ENCODE assay signal across 32 cellular contexts in the genomic region with DNA sequence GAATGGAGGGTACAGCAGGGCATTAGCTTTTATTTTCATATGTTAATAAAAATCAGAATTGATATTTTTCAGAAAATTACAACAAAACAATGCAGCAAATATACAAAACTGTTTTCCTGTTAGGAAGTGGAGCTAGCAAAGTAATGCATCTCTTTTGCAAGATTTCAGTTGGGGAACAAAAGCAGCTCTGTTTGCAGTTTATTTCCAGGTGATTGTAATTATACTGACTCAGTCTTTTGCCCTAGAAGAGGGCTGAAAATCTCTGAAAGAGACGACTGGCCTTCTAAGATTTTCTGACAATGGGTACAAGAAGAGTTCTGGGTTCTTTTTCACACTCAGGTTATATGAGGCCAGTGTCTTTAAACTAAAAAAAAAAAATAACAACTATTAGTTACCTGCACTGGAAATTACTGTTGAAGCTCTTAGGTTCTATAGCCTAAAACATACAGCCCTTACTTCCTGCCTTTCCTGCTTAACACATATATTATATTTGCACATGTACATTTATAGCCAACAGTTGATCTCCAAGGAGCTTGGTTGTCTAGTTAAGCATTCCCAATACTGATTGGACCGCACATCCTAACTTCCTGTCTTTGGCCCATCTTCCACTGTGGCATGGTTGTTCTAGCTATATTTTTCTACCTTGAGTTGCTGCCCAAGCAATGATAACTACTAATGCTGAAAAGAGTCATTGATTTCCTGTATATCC.
DNase-seq lines count a peak whose midpoint lies in the region; ATAC-seq, FAIRE-seq and TF ChIP-seq lines count a peak whose summit lies in the region.
"Had no signal": no experiment of that assay in that cellular context is flagged by ENCODE, and none has a peak within 500 bp of the region (broad histone marks: within the 10 kb centered on the region; RNA-seq: fewer than 3 reads in every experiment).

No MANE protein-coding gene starts in this region.

- no peaks in the 10 kb centered on the region for H3K79me2 ChIP-seq in parathyroid adenoma

- no peak for TF ChIP-seq CTCF in Panc1 (IDR thresholded peaks at IDR 0.05)
- no peak for TF ChIP-seq CTCF in parathyroid adenoma (IDR thresholded peaks at IDR 0.05)

- CTCF ChIA-PET in Panc1 (lab: Charles Lee): no interaction called here

- H3K9me3 ChIP-seq in Panc1 (ENCODE audit: control insufficient read depth, insufficient read depth, low read depth, low read length) (no peaks in the 10 kb centered on the region), parathyroid adenoma (ENCODE audit: control insufficient read depth, low read length) (no peaks in the 10 kb centered on the region)
- H3K9me3 ChIP-seq: BLaER1, gastroesophageal sphincter, pancreas, SJSA1, thoracic aorta, uterus had no signal

- no peaks in the 10 kb centered on the region for H3K36me3 Mint-ChIP-seq in naive thymus-derived CD8-positive, alpha-beta T cell

- peak; percentile 69 for FAIRE-seq in H54 (lab: Jason Lieb, UNC)
- FAIRE-seq: pancreas had no signal

- no peak overlapping the region for H3K4me2 ChIP-seq in parathyroid adenoma (ENCODE audit: low read length)
- H3K4me2 ChIP-seq: BLaER1 had no signal

- H3K27ac ChIP-seq in Panc1 (ENCODE audit: low read length) (peak overlapping the region; percentile 100), parathyroid adenoma (no peak overlapping the region)
- H3K27ac ChIP-seq: BLaER1, coronary artery, gastroesophageal sphincter, SJSA1, thoracic aorta, uterus had no signal

- no peak overlapping the region for H3K27ac Mint-ChIP-seq in naive thymus-derived CD8-positive, alpha-beta T cell
- H3K27ac Mint-ChIP-seq: activated B cell treated with CpG ODN at 0.5 μM for 24 hours; activated naive CD8-positive, alpha-beta T cell treated with anti-CD3 and anti-CD28 coated beads, Interleukin-2, amount 50 U/mL, for 24 hours; activated T-cell treated with anti-CD3 and anti-CD28 coated beads, Interleukin-2, amount 50 U/mL, for 24 hours; stimulated activated naive CD8-positive, alpha-beta T cell treated with anti-CD3 and anti-CD28 coated beads, Interleukin-15, Interleukin-2, amounts not matched to agents 100 ng/mL and 50 ng/mL, for 24 hours had no signal

- ATAC-seq in Panc1 (no peak), GM21381 (IDR thresholded peaks at IDR 0.05; ENCODE audit: unreplicated experiment) (no peak)
- ATAC-seq in naive thymus-derived CD8-positive, alpha-beta T cell: no peak
- ATAC-seq: activated naive CD8-positive, alpha-beta T cell treated with anti-CD3 and anti-CD28 coated beads, Interleukin-2, amount 50 U/mL, for 24 hours; gastroesophageal sphincter had no signal

- no peak overlapping the region for H3K4me3 Mint-ChIP-seq in naive thymus-derived CD8-positive, alpha-beta T cell
- H3K4me3 Mint-ChIP-seq: activated B cell treated with CpG ODN at 0.5 μM for 24 hours; activated naive CD8-positive, alpha-beta T cell treated with anti-CD3 and anti-CD28 coated beads, Interleukin-2, amount 50 U/mL, for 24 hours; activated T-cell treated with anti-CD3 and anti-CD28 coated beads, Interleukin-2, amount 50 U/mL, for 24 hours; nephron progenitor cell; stimulated activated naive CD8-positive, alpha-beta T cell treated with anti-CD3 and anti-CD28 coated beads, Interleukin-15, Interleukin-2, amounts not matched to agents 100 ng/mL and 50 ng/mL, for 24 hours had no signal

- intact Hi-C loops in Panc1 (cut with micrococcal nuclease; ENCODE audit: unreplicated experiment): no loop called here

- no peak overlapping the region for H3K9ac ChIP-seq in parathyroid adenoma
- H3K9ac ChIP-seq: BLaER1 had no signal

- BruUV-seq in Panc1 (replicated peaks; lab: Mats Ljungman, UMichigan): no TSS peak

- POLR2A ChIA-PET in Panc1 (lab: Charles Lee): interaction anchor here (0.7 kb wide), 1 partner anchor 56 kb away, joined by 3 read pairs; no protein-coding TSS in a partner anchor
- POLR2A ChIA-PET in naive thymus-derived CD8-positive, alpha-beta T cell (lab: Charles Lee): no interaction called here

- H3K36me3 ChIP-seq in Panc1 (ENCODE audit: control insufficient read depth, insufficient read depth, low read length): no peaks in the 10 kb centered on the region
- no peaks in the 10 kb centered on the region for H3K36me3 ChIP-seq in parathyroid adenoma (ENCODE audit: control insufficient read depth, insufficient read depth, low read length)
- H3K36me3 ChIP-seq: BLaER1, gastroesophageal sphincter, pancreas, SJSA1, thoracic aorta, uterus had no signal

- peaks cover 76% of the 10 kb centered on the region for H3K4me1 ChIP-seq in Panc1 (ENCODE audit: control insufficient read depth, insufficient read depth, low read length)
- H3K4me1 ChIP-seq in parathyroid adenoma: peaks cover 17% of the 10 kb centered on the region

- no peak overlapping the region for H3K4me3 ChIP-seq in Panc1 (ENCODE audit: low read depth in 2 of 2, low read length in 2 of 2)
- no peak overlapping the region for H3K4me3 ChIP-seq in parathyroid adenoma (ENCODE audit: low read depth, low read length)
- H3K4me3 ChIP-seq: BLaER1, coronary artery, gastroesophageal sphincter, lung, pancreas, SJSA1, thoracic aorta, uterus had no signal

- DNase-seq in H54 (ENCODE audit: insufficient read length, low spot score) (no peak), Panc1 (ENCODE audit: low read depth, low spot score) (no peak), fibroblast of gingiva (ENCODE audit: low read depth) (peak; percentile 25), NCI-H2196 treated with DMSO at 0.1 percent for 48 hours (lab: John Stamatoyannopoulos, UW; ENCODE audit: unreplicated experiment) (no peak)
- DNase-seq in naive thymus-derived CD8-positive, alpha-beta T cell: no peak
- DNase-seq: activated B cell treated with CpG ODN at 0.5 μM for 24 hours; activated CD4-positive, alpha-beta T cell treated with anti-CD3 and anti-CD28 coated beads, Interleukin-2, amount 50 U/mL, for 1 hour; activated gamma-delta T cell treated with Interleukin-2 at 50 U/mL for 16 hours; activated naive CD8-positive, alpha-beta T cell treated with anti-CD3 and anti-CD28 coated beads, Interleukin-2, amount 50 U/mL, for 24 hours; activated T-cell treated with anti-CD3 and anti-CD28 coated beads, Interleukin-2, amount 50 U/mL, for 24 hours; caudate nucleus; DMS153; effector memory CD4-positive, alpha-beta T cell; hippocampal formation; NCI-H1092 treated with DMSO at 0.1 percent for 48 hours; NCI-H1694 treated with DMSO at 0.1 percent for 48 hours; nephron progenitor cell; pancreas; RPMI8226; stimulated activated CD4-positive, alpha-beta T cell treated with anti-CD3 and anti-CD28 coated beads, Interleukin-2, amount 100 ng/mL, for 24 hours; stimulated activated CD8-positive, alpha-beta memory T cell treated with anti-CD3 and anti-CD28 coated beads, Interleukin-4, amount 100 ng/mL, for 48 hours; T-helper 1 cell; uterus had no signal

- TF ChIP-seq POLR2A in H54 (IDR thresholded peaks at IDR 0.05; ENCODE audit: low read depth, low read length): no peak

- peak overlapping the region; percentile 18 for H2AFZ ChIP-seq in parathyroid adenoma

- no peaks in the 10 kb centered on the region for H3K9me3 Mint-ChIP-seq in naive thymus-derived CD8-positive, alpha-beta T cell
- H3K9me3 Mint-ChIP-seq: activated B cell treated with CpG ODN at 0.5 μM for 24 hours; activated naive CD8-positive, alpha-beta T cell treated with anti-CD3 and anti-CD28 coated beads, Interleukin-2, amount 50 U/mL, for 24 hours; activated T-cell treated with anti-CD3 and anti-CD28 coated beads, Interleukin-2, amount 50 U/mL, for 24 hours; nephron progenitor cell; stimulated activated naive CD8-positive, alpha-beta T cell treated with anti-CD3 and anti-CD28 coated beads, Interleukin-15, Interleukin-2, amounts not matched to agents 100 ng/mL and 50 ng/mL, for 24 hours had no signal

- H3K4me1 Mint-ChIP-seq in naive thymus-derived CD8-positive, alpha-beta T cell: no peaks in the 10 kb centered on the region

- H3K27me3 ChIP-seq in Panc1 (ENCODE audit: control insufficient read depth, insufficient read depth, low read length) (no peaks in the 10 kb centered on the region), parathyroid adenoma (ENCODE audit: control insufficient read depth, insufficient read depth, low read length) (no peaks in the 10 kb centered on the region)
- H3K27me3 ChIP-seq: BLaER1, gastroesophageal sphincter, pancreas, SJSA1, uterus had no signal

- in situ Hi-C loops in Panc1 (cut with HindIII; ENCODE audit: low pct_unique_long_range_greater_than_20kb, low sequenced_read_pairs): no loop called here

- H3K27me3 Mint-ChIP-seq in naive thymus-derived CD8-positive, alpha-beta T cell: peaks cover 0 to 4% (median 0%) of the 10 kb centered on the region in 5 donors
- H3K27me3 Mint-ChIP-seq: activated B cell treated with CpG ODN at 0.5 μM for 24 hours had no signal
